In the genomic region with DNA sequence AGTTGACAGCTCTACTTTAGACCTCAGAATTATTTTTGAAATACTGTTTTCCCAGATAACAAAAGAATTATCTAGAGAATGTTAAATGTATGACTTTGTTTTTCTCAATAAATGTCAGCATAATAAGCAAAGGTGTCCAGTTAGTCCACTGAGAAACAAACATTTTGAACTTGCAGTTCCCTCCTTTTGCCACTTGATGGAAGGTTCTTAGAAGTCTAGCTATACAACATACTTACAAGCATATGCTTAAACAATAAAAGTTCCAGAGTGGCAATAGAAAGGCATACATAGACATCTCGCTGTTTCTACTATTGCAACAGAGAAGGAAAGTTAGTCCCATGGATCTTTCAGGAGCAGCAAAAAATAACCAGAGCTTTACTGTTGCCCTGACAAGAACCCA, we compare ENCODE assay signal across 12 cellular contexts. TPM values are rescaled to one million over a fixed set of nuclear protein-coding genes. Genes with fewer than 3 reads are reported as not detected.
DNase-seq lines count a peak whose midpoint lies in the region; ATAC-seq and TF ChIP-seq lines count a peak whose summit lies in the region.
"Had no signal": no experiment of that assay in that cellular context is flagged by ENCODE, and none has a peak within 500 bp of the region (broad histone marks: within the 10 kb centered on the region; RNA-seq: fewer than 3 reads in every experiment).

No MANE protein-coding gene starts in this region.

- TF ChIP-seq POLR2A in suprapubic skin (IDR thresholded peaks at IDR 0.05), result no peak

- H3K27ac ChIP-seq in 22Rv1 (no peak overlapping the region), suprapubic skin (no peak overlapping the region)

- H3K4me3 ChIP-seq in GM12865 (ENCODE audit: low read depth, low read length), result no peak overlapping the region
- no peak overlapping the region for H3K4me3 ChIP-seq in fibroblast of pulmonary artery (replicated peaks; ENCODE audit: low read depth, low read length)
- no peak overlapping the region for H3K4me3 ChIP-seq in suprapubic skin

- no peaks in the 10 kb centered on the region for H3K4me1 ChIP-seq in suprapubic skin

- peaks cover 97% of the 10 kb centered on the region for H3K36me3 ChIP-seq in suprapubic skin

- peak; percentile 30 for TF ChIP-seq CTCF in 22Rv1 (IDR thresholded peaks at IDR 0.05)
- peak; percentile 11 for TF ChIP-seq CTCF in GM12865 (IDR thresholded peaks at IDR 0.05; ENCODE audit: insufficient read depth, low read depth, low read length, missing control alignments)
- peak; percentile 42 for TF ChIP-seq CTCF in fibroblast of pulmonary artery (IDR thresholded peaks at IDR 0.05; ENCODE audit: low read length, missing control alignments)
- no peak for TF ChIP-seq CTCF in suprapubic skin (IDR thresholded peaks at IDR 0.05)

- no peak for TF ChIP-seq EP300 in suprapubic skin (IDR thresholded peaks at IDR 0.05)

- no peaks in the 10 kb centered on the region for H3K27me3 ChIP-seq in suprapubic skin

- no peak for DNase-seq in GM12865 (ENCODE audit: low read depth)
- DNase-seq in SK-MEL-5 (ENCODE audit: low read depth, low spot score), result peak; percentile 51
- peak; percentile 36 for DNase-seq in fibroblast of pulmonary artery (ENCODE audit: low read depth)
- DNase-seq in suprapubic skin (ENCODE audit: low spot score in 2 of 2), result no peak
- no peak for DNase-seq in hypothalamus (lab: John Stamatoyannopoulos, UW)
- DNase-seq: activated T-cell treated with anti-CD3 and anti-CD28 coated beads for 4 hours, kidney glomerular epithelial cell had no signal

- H3K9me3 ChIP-seq in suprapubic skin, result no peaks in the 10 kb centered on the region

- 90% methylated on average over 1 of the region's 1 CpG for WGBS in suprapubic skin

- in situ Hi-C loops in SK-MEL-5 (cut with HindIII; ENCODE audit: low pct_unique_long_range_greater_than_20kb, low sequenced_read_pairs), result no loop called here

- ATAC-seq in HG03196 (IDR thresholded peaks at IDR 0.05; ENCODE audit: unreplicated experiment) (no peak), GM19351 (IDR thresholded peaks at IDR 0.05; ENCODE audit: unreplicated experiment) (no peak)

RNA-seq across cellular contexts. Expression of gene NDUFA10, which starts 11.8 kb away (rescaled TPM):
- 193 and 233 TPM in 2 replicates for total RNA-seq in SK-MEL-5 (2014; rRNA removed; shearing (Covaris generic))
- 109 and 132 TPM in 2 replicates for polyA plus RNA-seq in SK-MEL-5 (2015; cell fraction: cytosol; rRNA removed)
- 300 and 318 TPM in 2 replicates for polyA plus RNA-seq in SK-MEL-5 (2015; cell fraction: nucleus; rRNA removed)
- 100 to 1,000 TPM in 3 of 4 donors, 10 to 100 TPM in 1; 95.2 to 179 (median 165) TPM for total RNA-seq in suprapubic skin

RNA-seq across cellular contexts. Expression of gene OR6B2, which starts 16.9 kb away (rescaled TPM):
- total RNA-seq in SK-MEL-5 (2014; rRNA removed; shearing (Covaris generic)), result not detected in 2 replicates
- polyA plus RNA-seq in SK-MEL-5 (2015; cell fraction: cytosol; rRNA removed), result not detected in 2 replicates
- not detected in 2 replicates for polyA plus RNA-seq in SK-MEL-5 (2015; cell fraction: nucleus; rRNA removed)
- total RNA-seq in suprapubic skin, result not detected
- total RNA-seq: CD4-positive, CD25-positive, alpha-beta regulatory T cell; skeletal muscle tissue had no signal
- polyA plus RNA-seq: CD4-positive, CD25-positive, alpha-beta regulatory T cell had no signal

RNA-seq across cellular contexts. Expression of gene OR6B3, which starts 40.0 kb away (rescaled TPM):
- total RNA-seq in SK-MEL-5 (2014; rRNA removed; shearing (Covaris generic)), result not detected in 2 replicates
- not detected in 2 replicates for polyA plus RNA-seq in SK-MEL-5 (2015; cell fraction: cytosol; rRNA removed)
- not detected in 2 replicates for polyA plus RNA-seq in SK-MEL-5 (2015; cell fraction: nucleus; rRNA removed)
- not detected for total RNA-seq in suprapubic skin
- total RNA-seq: CD4-positive, CD25-positive, alpha-beta regulatory T cell; skeletal muscle tissue had no signal
- polyA plus RNA-seq: CD4-positive, CD25-positive, alpha-beta regulatory T cell had no signal

Comparison
In these comparisons a context has a peak if more than half of its experiments do, and no peak if none do; other contexts are left out.
1. CTCF ChIP-seq: peak in 22Rv1 (single experiment), GM12865 (single experiment) and fibroblast of pulmonary artery (single experiment); none in suprapubic skin (0 of 2).
2. DNase-seq: peak in SK-MEL-5 (single experiment) and fibroblast of pulmonary artery (single experiment); none in GM12865 (single experiment), suprapubic skin (0 of 2) and hypothalamus (0 of 51).